8 cellular contexts compared by ENCODE assay signal in genomic region chr10:11270135-11270857, GRCh38.
DNase-seq lines count a peak whose midpoint lies in the region; ATAC-seq and TF ChIP-seq lines count a peak whose summit lies in the region.

No MANE protein-coding gene starts in this region.

- CTCF ChIA-PET in PC-9 (lab: Charles Lee), result interaction anchor here (0.6 to 1.4 kb wide), 2 partner anchors 17 to 1927 kb away, joined by 3 read pairs; no protein-coding TSS in a partner anchor

- intact Hi-C loops in PC-9 (cut with micrococcal nuclease; ENCODE audit: unreplicated experiment), result loop anchor here (1.0 kb wide), 1 partner anchor 1927 kb away; no protein-coding TSS in a partner anchor
- intact Hi-C loops in activated T-helper 1 cell treated with anti-CD3 and anti-CD28 coated beads, Interleukin-12 subunit alpha, Interleukin-12 subunit beta, Interleukin-2, Interleukin-4 antibody, amounts not matched to agents 30 ng/mL and 10 ng/mL and 1 ng/mL, durations not matched to agents 14 hours and 24 hours and 36 hours (cut with micrococcal nuclease), result loop anchor here (1.0 to 5.0 kb wide), 4 partner anchors 91 to 253 kb away; partner anchors contain the start of gene CELF2

- TF ChIP-seq CTCF in PC-9 (conservative IDR thresholded peaks at IDR 0.05) (peak; percentile 73), osteoblast (IDR thresholded peaks at IDR 0.05; ENCODE audit: extremely low read depth, low read depth, low read length) (peak; percentile 79), thoracic aorta (IDR thresholded peaks at IDR 0.05) (peak; percentile 94)

- H3K79me2 ChIP-seq in PC-9 (ENCODE audit: low read depth) (no peaks in the 10 kb centered on the region), osteoblast (ENCODE audit: insufficient read depth, low read length) (no peaks in the 10 kb centered on the region)

- peak; percentile 54 for DNase-seq in NCI-H82 (lab: John Stamatoyannopoulos, UW)
- no peak for DNase-seq in NCI-H82 treated with DMSO at 0.1 percent for 48 hours (lab: John Stamatoyannopoulos, UW; ENCODE audit: unreplicated experiment)
- DNase-seq in PC-9, result peak; percentile 38 to 47
- peak; percentile 26 for DNase-seq in activated T-helper 1 cell treated with anti-CD3 and anti-CD28 coated beads, Interleukin-12 subunit alpha, Interleukin-12 subunit beta, Interleukin-2, Interleukin-4 antibody, amounts not matched to agents 30 ng/mL and 10 ng/mL and 1 ng/mL, durations not matched to agents 14 hours and 24 hours and 36 hours (ENCODE audit: low spot score)
- DNase-seq in fibroblast of the conjunctiva (ENCODE audit: low read depth), result peak; percentile 49
- peak; percentile 89 for DNase-seq in osteoblast (ENCODE audit: insufficient read length, low spot score, missing footprints)
- no peak for DNase-seq in thoracic aorta (ENCODE audit: low spot score)

- no peak overlapping the region for H3K4me3 ChIP-seq in PC-9
- no peak overlapping the region for H3K4me3 ChIP-seq in osteoblast (ENCODE audit: insufficient read depth, low read length)
- H3K4me3 ChIP-seq in thoracic aorta, result peak overlapping the region; percentile 12

- H3K4me1 ChIP-seq in PC-9 (replicated peaks; ENCODE audit: insufficient read depth) (no peaks in the 10 kb centered on the region), osteoblast (ENCODE audit: insufficient read depth, low read length) (no peaks in the 10 kb centered on the region), thoracic aorta (ENCODE audit: control insufficient read depth in 1 of 2, low read depth in 2 of 2) (peaks cover 0 to 15% of the 10 kb centered on the region in 2 donors)

- H3K36me3 ChIP-seq in PC-9 (ENCODE audit: low read depth) (no peaks in the 10 kb centered on the region), osteoblast (ENCODE audit: insufficient read depth, low read length) (no peaks in the 10 kb centered on the region), thoracic aorta (no peaks in the 10 kb centered on the region)

- no peak overlapping the region for H3K4me2 ChIP-seq in PC-9
- peak overlapping the region; percentile 43 for H3K4me2 ChIP-seq in osteoblast (ENCODE audit: insufficient read depth, low read length)

- no peaks in the 10 kb centered on the region for H3K27me3 Mint-ChIP-seq in activated T-helper 1 cell treated with anti-CD3 and anti-CD28 coated beads, Interleukin-12 subunit alpha, Interleukin-12 subunit beta, Interleukin-2, Interleukin-4 antibody, amounts not matched to agents 30 ng/mL and 10 ng/mL and 1 ng/mL, durations not matched to agents 14 hours and 24 hours and 36 hours (ENCODE audit: insufficient read depth)

- POLR2A ChIA-PET in PC-9 (lab: Charles Lee; ENCODE audit: unreplicated experiment), result no interaction called here

- H2AFZ ChIP-seq in PC-9 (no peak overlapping the region), osteoblast (ENCODE audit: low read length) (peak overlapping the region; percentile 72)

- H3K4me1 Mint-ChIP-seq in activated T-helper 1 cell treated with anti-CD3 and anti-CD28 coated beads, Interleukin-12 subunit alpha, Interleukin-12 subunit beta, Interleukin-2, Interleukin-4 antibody, amounts not matched to agents 30 ng/mL and 10 ng/mL and 1 ng/mL, durations not matched to agents 14 hours and 24 hours and 36 hours (ENCODE audit: low read depth), result peaks cover 69% of the 10 kb centered on the region

- H3K27ac Mint-ChIP-seq in activated T-helper 1 cell treated with anti-CD3 and anti-CD28 coated beads, Interleukin-12 subunit alpha, Interleukin-12 subunit beta, Interleukin-2, Interleukin-4 antibody, amounts not matched to agents 30 ng/mL and 10 ng/mL and 1 ng/mL, durations not matched to agents 14 hours and 24 hours and 36 hours, result peak overlapping the region; percentile 68

- ATAC-seq in HG03025 (IDR thresholded peaks at IDR 0.05; ENCODE audit: low FRiP score, unreplicated experiment) (peak; percentile 78), thoracic aorta (ENCODE audit: insufficient number of reproducible peaks, low FRiP score, low read depth) (no peak)

- no peaks in the 10 kb centered on the region for H3K9me2 ChIP-seq in PC-9 (ENCODE audit: insufficient read depth)

- no peaks in the 10 kb centered on the region for H4K20me1 ChIP-seq in PC-9 (ENCODE audit: insufficient read depth)
- H4K20me1 ChIP-seq in osteoblast (ENCODE audit: insufficient read depth, low read length), result no peaks in the 10 kb centered on the region

- H3K36me3 Mint-ChIP-seq in activated T-helper 1 cell treated with anti-CD3 and anti-CD28 coated beads, Interleukin-12 subunit alpha, Interleukin-12 subunit beta, Interleukin-2, Interleukin-4 antibody, amounts not matched to agents 30 ng/mL and 10 ng/mL and 1 ng/mL, durations not matched to agents 14 hours and 24 hours and 36 hours (ENCODE audit: low read depth), result peaks cover 66% of the 10 kb centered on the region

- H3K9me3 Mint-ChIP-seq in activated T-helper 1 cell treated with anti-CD3 and anti-CD28 coated beads, Interleukin-12 subunit alpha, Interleukin-12 subunit beta, Interleukin-2, Interleukin-4 antibody, amounts not matched to agents 30 ng/mL and 10 ng/mL and 1 ng/mL, durations not matched to agents 14 hours and 24 hours and 36 hours, result no peaks in the 10 kb centered on the region

- H3K4me3 Mint-ChIP-seq in activated T-helper 1 cell treated with anti-CD3 and anti-CD28 coated beads, Interleukin-12 subunit alpha, Interleukin-12 subunit beta, Interleukin-2, Interleukin-4 antibody, amounts not matched to agents 30 ng/mL and 10 ng/mL and 1 ng/mL, durations not matched to agents 14 hours and 24 hours and 36 hours, result no peak overlapping the region

- H3F3A ChIP-seq in PC-9 (ENCODE audit: insufficient read depth, low read depth), result no peaks in the 10 kb centered on the region

- H3K27ac ChIP-seq in PC-9 (no peak overlapping the region), osteoblast (ENCODE audit: low read depth, low read length) (no peak overlapping the region), thoracic aorta (no peak overlapping the region)

- no TSS peak for BruUV-seq in PC-9 (replicated peaks; lab: Mats Ljungman, UMichigan)

- H3K27me3 ChIP-seq in PC-9 (ENCODE audit: insufficient read depth, low read depth) (peaks cover 48% of the 10 kb centered on the region), osteoblast (ENCODE audit: insufficient read depth, low read length) (no peaks in the 10 kb centered on the region), thoracic aorta (replicated peaks; ENCODE audit: insufficient read depth) (no peaks in the 10 kb centered on the region)

- H3K9me3 ChIP-seq in PC-9 (ENCODE audit: insufficient read depth, low read depth) (no peaks in the 10 kb centered on the region), osteoblast (ENCODE audit: low read depth, low read length) (no peaks in the 10 kb centered on the region), thoracic aorta (no peaks in the 10 kb centered on the region)

Comparison
In these comparisons a context has a peak if more than half of its experiments do, and no peak if none do; other contexts are left out.
1. DNase-seq: peak in NCI-H82 (single experiment), PC-9 (2 of 2), activated T-helper 1 cell treated with anti-CD3 and anti-CD28 coated beads, Interleukin-12 subunit alpha, Interleukin-12 subunit beta, Interleukin-2, Interleukin-4 antibody, amounts not matched to agents 30 ng/mL and 10 ng/mL and 1 ng/mL, durations not matched to agents 14 hours and 24 hours and 36 hours (single experiment), fibroblast of the conjunctiva (single experiment) and osteoblast (single experiment); none in NCI-H82 treated with DMSO at 0.1 percent for 48 hours (single experiment) and thoracic aorta (single experiment).
2. Peak in every context shown above with its lines, with median percentiles within 50 percentile points of each other: CTCF ChIP-seq.